19 cellular contexts compared by ENCODE assay signal in genomic region chr10:14062528-14063260, GRCh38.
DNase-seq lines count a peak whose midpoint lies in the region; ATAC-seq, FAIRE-seq and TF ChIP-seq lines count a peak whose summit lies in the region.
"Had no signal": no experiment of that assay in that cellular context is flagged by ENCODE, and none has a peak within 500 bp of the region (broad histone marks: within the 10 kb centered on the region; RNA-seq: fewer than 3 reads in every experiment).

No MANE protein-coding gene starts in this region.

- no peak for TF ChIP-seq POLR2A in suprapubic skin (IDR thresholded peaks at IDR 0.05)

- no peak overlapping the region for H3K23ac ChIP-seq in trophoblast cell (ENCODE audit: low read length)

- ATAC-seq in pancreas = no peak
- ATAC-seq: esophagus mucosa, left lobe of liver had no signal

- POLR2A ChIA-PET in PC-9 (lab: Charles Lee; ENCODE audit: unreplicated experiment) = no interaction called here

- no peak overlapping the region for H4K91ac ChIP-seq in trophoblast cell (ENCODE audit: low read depth, low read length)

- intact Hi-C loops in PC-9 (cut with micrococcal nuclease; ENCODE audit: unreplicated experiment) = no loop called here
- intact Hi-C loops in pancreas (cut with DNase I) = no loop called here

- H2BK5ac ChIP-seq in trophoblast cell (ENCODE audit: low read depth, low read length, poor library complexity) = no peak overlapping the region

- H3K79me1 ChIP-seq in trophoblast cell (ENCODE audit: low read length) = no peaks in the 10 kb centered on the region

- TF ChIP-seq EP300 in suprapubic skin (IDR thresholded peaks at IDR 0.05) = no peak

- no peak overlapping the region for H2BK12ac ChIP-seq in trophoblast cell (ENCODE audit: low read length)

- H3K36me3 ChIP-seq in PC-9 (ENCODE audit: low read depth) = no peaks in the 10 kb centered on the region
- no peaks in the 10 kb centered on the region for H3K36me3 ChIP-seq in trophoblast cell (ENCODE audit: control insufficient read depth in 1 of 2, insufficient read depth in 2 of 2, low read length in 2 of 2)
- no peaks in the 10 kb centered on the region for H3K36me3 ChIP-seq in pancreas
- no peaks in the 10 kb centered on the region for H3K36me3 ChIP-seq in suprapubic skin
- H3K36me3 ChIP-seq: right lobe of liver had no signal

- H3K4ac ChIP-seq in trophoblast cell (ENCODE audit: low read depth, low read length) = no peak overlapping the region

- no peak overlapping the region for H4K8ac ChIP-seq in trophoblast cell (ENCODE audit: low read depth, low read length)

- no peak overlapping the region for H4K12ac ChIP-seq in trophoblast cell (ENCODE audit: low read depth, low read length)

- no peaks in the 10 kb centered on the region for H3K27me3 ChIP-seq in PC-9 (ENCODE audit: insufficient read depth, low read depth)
- no peaks in the 10 kb centered on the region for H3K27me3 ChIP-seq in trophoblast cell (ENCODE audit: insufficient read depth, low read length)
- H3K27me3 ChIP-seq in pancreas = no peaks in the 10 kb centered on the region
- no peaks in the 10 kb centered on the region for H3K27me3 ChIP-seq in suprapubic skin
- H3K27me3 ChIP-seq: right lobe of liver had no signal

- CTCF ChIA-PET in PC-9 (lab: Charles Lee) = no interaction called here

- TF ChIP-seq CTCF in PC-9 (conservative IDR thresholded peaks at IDR 0.05) (no peak), fibroblast of pulmonary artery (IDR thresholded peaks at IDR 0.05; ENCODE audit: low read length, missing control alignments) (no peak), pancreas (IDR thresholded peaks at IDR 0.05) (no peak), glutamatergic neuron (IDR thresholded peaks at IDR 0.05; ENCODE audit: partially characterized antibody, unreplicated experiment) (no peak), suprapubic skin (IDR thresholded peaks at IDR 0.05) (no peak)

- H3K4me3 Mint-ChIP-seq in glutamatergic neuron (ENCODE audit: unreplicated experiment) = no peak overlapping the region
- H3K4me3 Mint-ChIP-seq: activated naive CD8-positive, alpha-beta T cell; IgD-negative memory B cell had no signal

- H3K14ac ChIP-seq in trophoblast cell (ENCODE audit: low read length) = no peak overlapping the region

- H3F3A ChIP-seq in PC-9 (ENCODE audit: insufficient read depth, low read depth) = 0 out of 2 replicates have a peak, but pooled peaks cover 2% of the 10 kb centered on the region

- H3K9me3 ChIP-seq in PC-9 (ENCODE audit: insufficient read depth, low read depth) (no peaks in the 10 kb centered on the region), trophoblast cell (ENCODE audit: insufficient read depth, low read depth, low read length) (no peaks in the 10 kb centered on the region), pancreas (no peaks in the 10 kb centered on the region), suprapubic skin (no peaks in the 10 kb centered on the region)
- H3K9me3 ChIP-seq: right lobe of liver had no signal

- no peak for FAIRE-seq in pancreas (lab: Jason Lieb, UNC)
- FAIRE-seq: GM19239 had no signal

- H2AFZ ChIP-seq in PC-9 = no peak overlapping the region
- no peak overlapping the region for H2AFZ ChIP-seq in trophoblast cell (ENCODE audit: insufficient read depth, low read length, poor library complexity)

- H3K4me2 ChIP-seq in PC-9 = 0 out of 2 replicates have a peak overlapping the region, but pooled peaks have one; percentile 13
- H3K4me2 ChIP-seq in trophoblast cell (ENCODE audit: low read length) = no peak overlapping the region

- H2BK120ac ChIP-seq in trophoblast cell (ENCODE audit: insufficient read depth, low read length, poor library complexity) = no peak overlapping the region

- H3K27me3 Mint-ChIP-seq in glutamatergic neuron (ENCODE audit: unreplicated experiment) = peaks cover 1% of the 10 kb centered on the region
- H3K27me3 Mint-ChIP-seq: activated naive CD8-positive, alpha-beta T cell had no signal

- no peaks in the 10 kb centered on the region for H3K9me2 ChIP-seq in PC-9 (ENCODE audit: insufficient read depth)

- no peak overlapping the region for H3K18ac ChIP-seq in trophoblast cell (ENCODE audit: low read length)

- H3K9me3 Mint-ChIP-seq in glutamatergic neuron (ENCODE audit: unreplicated experiment) = peaks cover 2% of the 10 kb centered on the region

- H3K4me1 Mint-ChIP-seq in glutamatergic neuron (ENCODE audit: low read depth, unreplicated experiment) = peaks cover 5% of the 10 kb centered on the region

- H4K20me1 ChIP-seq in PC-9 (ENCODE audit: insufficient read depth) = no peaks in the 10 kb centered on the region

- H3K27ac ChIP-seq in PC-9 (no peak overlapping the region), trophoblast cell (ENCODE audit: low read depth, low read length) (no peak overlapping the region), pancreas (no peak overlapping the region), suprapubic skin (no peak overlapping the region)
- H3K27ac ChIP-seq: right lobe of liver had no signal

- BruUV-seq in PC-9 (replicated peaks; lab: Mats Ljungman, UMichigan) = no TSS peak

- H3K79me2 ChIP-seq in PC-9 (ENCODE audit: low read depth) (no peaks in the 10 kb centered on the region), trophoblast cell (ENCODE audit: control insufficient read depth, insufficient read depth, low read length, poor library complexity) (no peaks in the 10 kb centered on the region)

- WGBS in trophoblast cell (ENCODE audit: extremely low coverage, insufficient coverage, insufficient read length) = no CpG with 5 or more reads among the region's 11 CpGs
- WGBS in pancreas, 2 donors = 82 to 86% methylated on average over 11 of the region's 11 CpGs
- WGBS in suprapubic skin = 70% methylated on average over 11 of the region's 11 CpGs

- no peak overlapping the region for H3K9ac ChIP-seq in trophoblast cell (ENCODE audit: low read length)

- H3K36me3 Mint-ChIP-seq in glutamatergic neuron (ENCODE audit: unreplicated experiment) = no peaks in the 10 kb centered on the region
- H3K36me3 Mint-ChIP-seq: activated naive CD8-positive, alpha-beta T cell had no signal

- DNase-seq in GM04503 (ENCODE audit: low read depth) (peak; percentile 22), PC-9 (peak in 1 of 2 experiments; percentile 55), fibroblast of pulmonary artery (ENCODE audit: low read depth) (peak; percentile 34), trophoblast cell (peak; percentile 71 to 84), pancreas (no peak), glutamatergic neuron (no peak), suprapubic skin (ENCODE audit: low spot score in 2 of 2) (no peak)
- no peak for DNase-seq in stimulated activated naive CD4-positive, alpha-beta T cell treated with Interleukin-2 at 50 U/mL for 16 hours (lab: John Stamatoyannopoulos, UW)
- DNase-seq: activated T-cell treated with anti-CD3 and anti-CD28 coated beads, Interleukin-2, amount 50 U/mL, for 48 hours; DND-41; NCI-H1048; NCI-H526; right lobe of liver; stimulated activated CD4-positive, alpha-beta T cell treated with anti-CD3 and anti-CD28 coated beads, Interleukin-2, amount 100 ng/mL, for 24 hours had no signal

- H3K4me1 ChIP-seq in PC-9 (replicated peaks; ENCODE audit: insufficient read depth) (peaks cover 2% of the 10 kb centered on the region), trophoblast cell (ENCODE audit: control insufficient read depth in 1 of 2, insufficient read depth in 2 of 2, low read length in 2 of 2) (no peaks in the 10 kb centered on the region), pancreas (peaks cover 0 to 10% (median 4%) of the 10 kb centered on the region in 3 donors), suprapubic skin (no peaks in the 10 kb centered on the region)
- H3K4me1 ChIP-seq: right lobe of liver had no signal

- no peak overlapping the region for H2AK5ac ChIP-seq in trophoblast cell (ENCODE audit: low read length)

- H3K4me3 ChIP-seq in PC-9 (no peak overlapping the region), fibroblast of pulmonary artery (replicated peaks; ENCODE audit: low read depth, low read length) (no peak overlapping the region), trophoblast cell (ENCODE audit: low read depth, low read length) (no peak overlapping the region), pancreas (no peak overlapping the region), suprapubic skin (no peak overlapping the region)
- H3K4me3 ChIP-seq: right lobe of liver had no signal

- H3K27ac Mint-ChIP-seq in glutamatergic neuron (ENCODE audit: unreplicated experiment) = no peak overlapping the region
- H3K27ac Mint-ChIP-seq: activated naive CD8-positive, alpha-beta T cell had no signal

Comparison
In these comparisons a context has a peak if more than half of its experiments do, and no peak if none do; other contexts are left out.
1. DNase-seq: peak in GM04503 (single experiment), fibroblast of pulmonary artery (single experiment) and trophoblast cell (2 of 2); none in stimulated activated naive CD4-positive, alpha-beta T cell treated with Interleukin-2 at 50 U/mL for 16 hours (single experiment), pancreas (0 of 6), glutamatergic neuron (single experiment) and suprapubic skin (0 of 2).